13 cellular contexts compared by ENCODE assay signal in the genomic region with DNA sequence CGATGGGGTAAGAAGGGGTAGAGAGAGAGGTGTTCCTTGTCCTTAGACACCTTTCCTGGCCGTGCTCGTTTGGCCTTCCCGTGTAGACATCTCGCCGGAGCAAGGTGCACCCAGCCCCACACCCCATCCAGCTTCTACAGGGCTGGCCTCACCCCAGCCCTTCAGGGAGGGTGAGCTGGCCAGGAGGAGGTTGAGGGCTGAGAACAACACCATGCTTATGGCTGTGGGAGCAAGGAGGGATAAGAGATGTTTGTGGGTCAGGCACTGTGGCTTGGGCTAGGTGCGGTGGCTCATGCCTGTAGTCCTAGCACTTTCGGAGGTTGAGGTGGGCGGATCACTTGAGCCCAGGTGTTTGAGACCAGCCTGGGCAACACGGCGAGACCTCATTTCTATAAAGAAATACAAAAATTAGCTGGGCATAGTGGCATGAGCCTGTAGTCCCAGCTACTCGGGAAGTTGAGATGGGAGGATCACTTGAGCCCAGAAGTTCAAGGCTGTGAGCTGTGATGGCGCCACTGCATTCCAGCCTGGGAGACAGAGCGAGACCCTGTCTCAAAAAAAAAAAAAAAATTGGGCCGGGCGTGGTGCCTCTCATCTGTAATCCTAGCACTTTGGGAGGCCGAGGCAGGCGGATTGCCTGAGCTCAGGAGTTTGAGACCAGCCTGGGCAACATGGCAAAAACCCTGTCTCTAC. TPM values are rescaled to one million over a fixed set of nuclear protein-coding genes. Genes with fewer than 3 reads are reported as not detected.
DNase-seq lines count a peak whose midpoint lies in the region; ATAC-seq, FAIRE-seq and TF ChIP-seq lines count a peak whose summit lies in the region.
"Had no signal": no experiment of that assay in that cellular context is flagged by ENCODE, and none has a peak within 500 bp of the region (broad histone marks: within the 10 kb centered on the region; RNA-seq: fewer than 3 reads in every experiment).

No MANE protein-coding gene starts in this region.

- peaks cover 4% of the 10 kb centered on the region; the same call in 1 of the 2 replicates for H3K27me3 Mint-ChIP-seq in HFFc6 (ENCODE audit: insufficient read depth)
- no peaks in the 10 kb centered on the region for H3K27me3 Mint-ChIP-seq in naive thymus-derived CD4-positive, alpha-beta T cell
- H3K27me3 Mint-ChIP-seq: CD4-positive, CD25-positive, alpha-beta regulatory T cell; memory B cell had no signal

- H3K23ac ChIP-seq in H1 (ENCODE audit: insufficient read length), result no peak overlapping the region

- no peak for TF ChIP-seq RAD21 in H1 (IDR thresholded peaks at IDR 0.05 in 1 of 2, conservative IDR thresholded peaks at IDR 0.05 in 1 of 2; ENCODE audit: low read depth in 2 of 2, low read length in 2 of 2)

- no peaks in the 10 kb centered on the region for H3K27me3 ChIP-seq in H1 (replicated peaks in 1 of 4; ENCODE audit: control insufficient read depth in 3 of 4, extremely low read depth in 1 of 4, insufficient read depth in 3 of 4, low read length in 3 of 4)
- H3K27me3 ChIP-seq in stomach, result no peaks in the 10 kb centered on the region
- H3K27me3 ChIP-seq in naive thymus-derived CD4-positive, alpha-beta T cell (ENCODE audit: control insufficient read depth in 2 of 2, insufficient read depth in 2 of 2, low read length in 2 of 2), result no peaks in the 10 kb centered on the region
- H3K27me3 ChIP-seq: MG63 had no signal

- WGBS in H1 (ENCODE audit: extremely low coverage in 1 of 2, insufficient coverage in 1 of 2, insufficient read length in 1 of 2, insufficient replicate concordance in 2 of 2, low coverage in 1 of 2, low lambda C conversion rate in 2 of 2, missing lambda C conversion rate in 1 of 2), 2 experiments, result 95% methylated on average over 15 of the region's 18 CpGs; no CpG with 5 or more reads in 1 of the 2 experiments
- WGBS in stomach, 5 donors, result 51 to 67% (median 58%) methylated on average over 18 of the region's 18 CpGs

- no peak overlapping the region for H2BK12ac ChIP-seq in H1 (ENCODE audit: low read depth, low read length)

- no peak overlapping the region for H3K4ac ChIP-seq in H1 (replicated peaks; ENCODE audit: insufficient read length, low read depth, low read length)

- TF ChIP-seq EP300 in H1 (IDR thresholded peaks at IDR 0.05; ENCODE audit: borderline replicate concordance in 1 of 2, low read depth in 2 of 2, low read length in 2 of 2), result no peak
- no peak for TF ChIP-seq EP300 in stomach (IDR thresholded peaks at IDR 0.05)

- no peak overlapping the region for H2BK120ac ChIP-seq in H1 (replicated peaks; ENCODE audit: low read depth, low read length)

- no peak overlapping the region for H3K4me2 ChIP-seq in H1 (ENCODE audit: insufficient read depth in 1 of 2, low read depth in 2 of 2, low read length in 2 of 2)

- intact Hi-C loops in mucosa of descending colon (cut with DNase I, micrococcal nuclease), result no loop called here
- intact Hi-C loops in stomach (cut with DNase I; ENCODE audit: low total_unique reads), result no loop called here
- intact Hi-C loops in naive thymus-derived CD4-positive, alpha-beta T cell (cut with micrococcal nuclease), result no loop called here

- H3K9ac ChIP-seq in H1 (replicated peaks in 1 of 4; ENCODE audit: extremely low read depth in 1 of 4, low read depth in 3 of 4, low read length in 3 of 4), result no peak overlapping the region

- H4K8ac ChIP-seq in H1 (ENCODE audit: extremely low read depth, insufficient read depth, low read length), result no peak overlapping the region

- H3K14ac ChIP-seq in H1 (ENCODE audit: insufficient read length), result no peak overlapping the region

- no peak overlapping the region for H2BK15ac ChIP-seq in H1 (ENCODE audit: low read length)

- H3K4me3 Mint-ChIP-seq in HFFc6, result no peak overlapping the region
- H3K4me3 Mint-ChIP-seq in naive thymus-derived CD4-positive, alpha-beta T cell, result peak overlapping the region in 1 of 10 donors; percentile 7
- H3K4me3 Mint-ChIP-seq: memory B cell had no signal

- peaks cover 29 to 94% of the 10 kb centered on the region in 2 experiments for H3K79me2 ChIP-seq in H1 (ENCODE audit: control insufficient read depth in 1 of 2, insufficient read depth in 2 of 2, low read length in 2 of 2)

- H3K4me3 ChIP-seq in H1 (ENCODE audit: extremely low read depth in 1 of 4, insufficient read depth in 2 of 4, low read depth in 3 of 4, low read length in 4 of 4), result no peak overlapping the region
- H3K4me3 ChIP-seq in mucosa of descending colon, result no peak overlapping the region
- H3K4me3 ChIP-seq in stomach, result peak overlapping the region; percentile 6 to 27 (median 8)
- H3K4me3 ChIP-seq in naive thymus-derived CD4-positive, alpha-beta T cell (ENCODE audit: low read length), result no peak overlapping the region
- H3K4me3 ChIP-seq: MG63 had no signal

- H2AFZ ChIP-seq in H1 (ENCODE audit: low read length), result no peak overlapping the region

- H2BK5ac ChIP-seq in H1 (ENCODE audit: low read depth, low read length), result 0 out of 2 replicates have a peak overlapping the region, but pooled peaks have one; percentile 8

- CTCF ChIA-PET in H1 (lab: Charles Lee; ENCODE audit: partially characterized antibody), result interaction anchor here (0.6 to 2.1 kb wide), 9 partner anchors 11 to 750 kb away, joined by 3 to 5 read pairs (median 4); no protein-coding TSS in a partner anchor
- CTCF ChIA-PET in naive thymus-derived CD4-positive, alpha-beta T cell (lab: Charles Lee), result interaction anchor here (0.7 to 1.4 kb wide), 2 partner anchors 14 to 17 kb away, joined by 5 read pairs; no protein-coding TSS in a partner anchor

- H3K4me1 ChIP-seq in H1 (replicated peaks in 1 of 4; ENCODE audit: control insufficient read depth in 3 of 4, insufficient read depth in 4 of 4, low read length in 3 of 4) (peaks cover 0 to 3% (median 0%) of the 10 kb centered on the region in 4 experiments; a peak in 4 of 7 replicates), mucosa of descending colon (ENCODE audit: low read depth) (peaks cover 20% of the 10 kb centered on the region), stomach (peaks cover 23 to 46% (median 30%) of the 10 kb centered on the region in 4 donors)
- peaks cover 4 to 5% of the 10 kb centered on the region in 2 donors for H3K4me1 ChIP-seq in naive thymus-derived CD4-positive, alpha-beta T cell (ENCODE audit: control insufficient read depth in 2 of 2, insufficient read depth in 2 of 2, low read length in 2 of 2)

- POLR2A ChIA-PET in H1 (lab: Charles Lee; ENCODE audit: partially characterized antibody), result interaction anchor here (1.0 to 4.9 kb wide), 2 partner anchors 14 to 46 kb away, joined by 3 to 28 read pairs; a partner anchor contains a TSS
- POLR2A ChIA-PET in naive thymus-derived CD4-positive, alpha-beta T cell (lab: Charles Lee), result no interaction called here

- H3K79me1 ChIP-seq in H1 (ENCODE audit: low read depth, low read length), result peaks cover 25% of the 10 kb centered on the region

- no peaks in the 10 kb centered on the region for H3K9me3 Mint-ChIP-seq in HFFc6
- no peaks in the 10 kb centered on the region for H3K9me3 Mint-ChIP-seq in naive thymus-derived CD4-positive, alpha-beta T cell
- H3K9me3 Mint-ChIP-seq: CD4-positive, CD25-positive, alpha-beta regulatory T cell; memory B cell had no signal

- no peak for TF ChIP-seq CTCF in HFFc6 (IDR thresholded peaks at IDR 0.05)
- no peak for TF ChIP-seq CTCF in H1 (IDR thresholded peaks at IDR 0.05; ENCODE audit: control extremely low read depth in 1 of 3, insufficient read depth in 1 of 3, low read depth in 1 of 3, low read length in 3 of 3)
- no peak for TF ChIP-seq CTCF in mucosa of descending colon (IDR thresholded peaks at IDR 0.05)
- TF ChIP-seq CTCF in stomach (IDR thresholded peaks at IDR 0.05), result no peak

- H3K36me3 ChIP-seq in H1 (ENCODE audit: control insufficient read depth in 2 of 4, insufficient read depth in 4 of 4, low read length in 3 of 4) (no peaks in the 10 kb centered on the region), mucosa of descending colon (ENCODE audit: low read depth) (no peaks in the 10 kb centered on the region), stomach (peaks cover 0 to 2% (median 0%) of the 10 kb centered on the region in 4 donors)
- H3K36me3 ChIP-seq in naive thymus-derived CD4-positive, alpha-beta T cell (ENCODE audit: control insufficient read depth in 2 of 3, insufficient read depth in 3 of 3, low read length in 3 of 3), result peaks cover 0 to 6% (median 0%) of the 10 kb centered on the region in 3 experiments

- no peaks in the 10 kb centered on the region for H3K23me2 ChIP-seq in H1 (ENCODE audit: low read depth, low read length)

- H2AK5ac ChIP-seq in H1 (ENCODE audit: low read depth, low read length), result no peak overlapping the region

- TF ChIP-seq POLR2A in H1 (IDR thresholded peaks at IDR 0.05; ENCODE audit: control extremely low read depth in 1 of 2, low read depth in 2 of 2, low read length in 2 of 2), result no peak
- TF ChIP-seq POLR2A in stomach (IDR thresholded peaks at IDR 0.05), result no peak

- no peak overlapping the region for H3K27ac ChIP-seq in H1 (ENCODE audit: low read depth, low read length)
- peak overlapping the region; percentile 58 to 80 (median 76) for H3K27ac ChIP-seq in stomach
- H3K27ac ChIP-seq in naive thymus-derived CD4-positive, alpha-beta T cell (ENCODE audit: low read depth, low read length), result no peak overlapping the region

- ATAC-seq in mucosa of descending colon (peak; percentile 66), GM21717 (IDR thresholded peaks at IDR 0.05; ENCODE audit: unreplicated experiment) (no peak)
- no peak for ATAC-seq in naive thymus-derived CD4-positive, alpha-beta T cell

- H3K18ac ChIP-seq in H1 (ENCODE audit: extremely low read depth, low read length), result no peak overlapping the region

- DNase-seq in HFFc6, result no peak
- no peak for DNase-seq in H1 (ENCODE audit: low read depth in 1 of 2, low spot score in 2 of 2)
- DNase-seq in mucosa of descending colon, result no peak
- peak; percentile 34 for DNase-seq in stomach
- no peak for DNase-seq in cerebellum (ENCODE audit: low spot score)
- DNase-seq in naive thymus-derived CD4-positive, alpha-beta T cell, result no peak
- no peak for DNase-seq in activated T-cell treated with anti-CD3 and anti-CD28 coated beads, Interleukin-2, amount 50 U/mL, for 48 hours
- DNase-seq: CD4-positive, CD25-positive, alpha-beta regulatory T cell; cerebellar nuclear complex; stimulated activated CD4-positive, alpha-beta T cell treated with anti-CD3 and anti-CD28 coated beads, Interleukin-1b, Interleukin-23, amount 100 ng/mL, for 48 hours had no signal

- H3K36me3 Mint-ChIP-seq in HFFc6 (ENCODE audit: low read depth), result peaks cover 13% of the 10 kb centered on the region
- peaks cover 0 to 7% (median 3%) of the 10 kb centered on the region in 5 donors for H3K36me3 Mint-ChIP-seq in naive thymus-derived CD4-positive, alpha-beta T cell
- H3K36me3 Mint-ChIP-seq: CD4-positive, CD25-positive, alpha-beta regulatory T cell had no signal

- H3K9me3 ChIP-seq in H1 (ENCODE audit: insufficient read depth in 2 of 2, low read depth in 1 of 2, low read length in 1 of 2), result no peaks in the 10 kb centered on the region; a peak in 1 of 4 replicates
- no peaks in the 10 kb centered on the region for H3K9me3 ChIP-seq in mucosa of descending colon
- H3K9me3 ChIP-seq in stomach, result no peaks in the 10 kb centered on the region
- no peaks in the 10 kb centered on the region for H3K9me3 ChIP-seq in naive thymus-derived CD4-positive, alpha-beta T cell (ENCODE audit: control insufficient read depth in 2 of 3, low read length in 3 of 3)
- H3K9me3 ChIP-seq: MG63 had no signal

- H2BK20ac ChIP-seq in H1 (ENCODE audit: low read length), result no peak overlapping the region

- H4K5ac ChIP-seq in H1 (ENCODE audit: insufficient read length, low read depth, low read length), result no peak overlapping the region

- no peak overlapping the region for H4K91ac ChIP-seq in H1 (replicated peaks; ENCODE audit: insufficient read length, low read length)

- H4K20me1 ChIP-seq in H1 (replicated peaks in 1 of 2; ENCODE audit: control insufficient read depth in 1 of 2, insufficient read depth in 2 of 2, low read length in 2 of 2), result peaks cover 20 to 39% of the 10 kb centered on the region in 2 experiments

- peak overlapping the region; percentile 76 for H3K27ac Mint-ChIP-seq in HFFc6
- H3K27ac Mint-ChIP-seq in naive thymus-derived CD4-positive, alpha-beta T cell, result peak overlapping the region in 4 of 9 donors; percentile 12 to 78 (median 46)
- H3K27ac Mint-ChIP-seq: CD4-positive, CD25-positive, alpha-beta regulatory T cell; memory B cell had no signal

- H3K56ac ChIP-seq in H1 (replicated peaks; ENCODE audit: insufficient read length, low read depth, low read length), result no peak overlapping the region

- peaks cover 17% of the 10 kb centered on the region for H3K4me1 Mint-ChIP-seq in HFFc6 (ENCODE audit: low read depth)
- H3K4me1 Mint-ChIP-seq in naive thymus-derived CD4-positive, alpha-beta T cell, result peaks cover 12 to 58% (median 38%) of the 10 kb centered on the region in 7 donors

- no peak for FAIRE-seq in H1 (lab: Jason Lieb, UNC)

RNA-seq across cellular contexts. Expression of a gene that starts 15.5 kb away (rescaled TPM):
- 100 to 1,000 TPM; 105 to 116 (median 114) TPM for total RNA-seq in HFFc6 (2021; fragmentation: NEBNext Ultra II Directional; extraction: Animal tissue kit (Norgen Biotek cat#: 25700))
- 263 TPM in 2 replicates for total RNA-seq in H1 (2021; fragmentation: NEBNext Ultra II Directional; extraction: Animal tissue kit (Norgen Biotek cat#: 25700))
- polyA plus RNA-seq in H1 (2011; rRNA removed) (86.4 and 137 TPM in 2 replicates), stomach (10 to 100 TPM; 41.5 to 77.2 (median 47.4) TPM)
- polyA plus RNA-seq in H1 (2011; cell fraction: cytosol; rRNA removed), result 106 TPM
- 215 TPM for polyA plus RNA-seq in H1 (2011; cell fraction: nucleus; rRNA removed)
- 238 to 277 TPM (median 270 TPM) in 4 replicates for polyA plus RNA-seq in H1 (2012, experiment 1 of 2)
- polyA plus RNA-seq in H1 (2012, experiment 2 of 2), result 118 TPM
- polyA plus RNA-seq in H1 (2013, experiment 1 of 2), result 156 TPM
- 146 TPM for polyA plus RNA-seq in H1 (2013, experiment 2 of 2)
- polyA minus RNA-seq in H1 (2011; rRNA and poly(A)+ RNA removed), result 219 and 239 TPM in 2 replicates
- 184 TPM for polyA minus RNA-seq in H1 (2011; cell fraction: cytosol; rRNA and poly(A)+ RNA removed)
- 185 TPM for polyA minus RNA-seq in H1 (2011; cell fraction: nucleus; rRNA and poly(A)+ RNA removed)
- total RNA-seq in mucosa of descending colon (10 to 100 TPM; 81.5 to 86.5 (median 86.3) TPM), stomach (100 to 1,000 TPM in 1 of 5 donors, 10 to 100 TPM in 4; 28.6 to 158 (median 74.5) TPM), cerebellum (118 TPM)
- total RNA-seq in naive thymus-derived CD4-positive, alpha-beta T cell, result 100 to 1,000 TPM in 4 of 5 experiments, 10 to 100 TPM in 1; 96.0 to 126 (median 104) TPM
- polyA plus RNA-seq in naive thymus-derived CD4-positive, alpha-beta T cell, result 10 to 100 TPM; 11.8 to 33.9 TPM

RNA-seq across cellular contexts. Expression of a gene that starts 47.7 kb away (rescaled TPM):
- 10 to 100 TPM; 18.0 to 25.0 (median 20.6) TPM for total RNA-seq in HFFc6 (2021; fragmentation: NEBNext Ultra II Directional; extraction: Animal tissue kit (Norgen Biotek cat#: 25700))
- 22.5 and 24.0 TPM in 2 replicates for total RNA-seq in H1 (2021; fragmentation: NEBNext Ultra II Directional; extraction: Animal tissue kit (Norgen Biotek cat#: 25700))
- 15.9 and 24.2 TPM in 2 replicates for polyA plus RNA-seq in H1 (2011; rRNA removed)
- polyA plus RNA-seq in H1 (2011; cell fraction: cytosol; rRNA removed), result 19.9 TPM
- polyA plus RNA-seq in H1 (2011; cell fraction: nucleus; rRNA removed), result 14.8 TPM
- polyA plus RNA-seq in H1 (2012, experiment 1 of 2), result 19.3 to 25.7 TPM (median 21.5 TPM) in 4 replicates
- polyA plus RNA-seq in H1 (2012, experiment 2 of 2), result 30.8 TPM
- 24.8 TPM for polyA plus RNA-seq in H1 (2013, experiment 1 of 2)
- 22.2 TPM for polyA plus RNA-seq in H1 (2013, experiment 2 of 2)
- 5.7 and 8.0 TPM in 2 replicates for polyA minus RNA-seq in H1 (2011; rRNA and poly(A)+ RNA removed)
- 12.0 TPM for polyA minus RNA-seq in H1 (2011; cell fraction: cytosol; rRNA and poly(A)+ RNA removed)
- 16.6 TPM for polyA minus RNA-seq in H1 (2011; cell fraction: nucleus; rRNA and poly(A)+ RNA removed)
- 10 to 100 TPM; 18.5 to 25.0 (median 22.7) TPM for total RNA-seq in mucosa of descending colon
- 100 to 1,000 TPM in 1 of 5 donors, 10 to 100 TPM in 3, 1 to 10 TPM in 1; 9.8 to 294 (median 34.4) TPM for total RNA-seq in stomach
- 10 to 100 TPM; 14.3 to 18.6 (median 14.3) TPM for polyA plus RNA-seq in stomach
- total RNA-seq in cerebellum, result 18.7 TPM
- 10 to 100 TPM; 15.8 to 33.4 (median 24.7) TPM for total RNA-seq in naive thymus-derived CD4-positive, alpha-beta T cell
- polyA plus RNA-seq in naive thymus-derived CD4-positive, alpha-beta T cell, result 10 to 100 TPM; 27.1 to 47.5 TPM

RNA-seq across cellular contexts. Expression of a gene that starts 47.9 kb away (rescaled TPM):
- 100 to 1,000 TPM in 1 of 6 experiments, 10 to 100 TPM in 5; 78.7 to 105 (median 83.3) TPM for total RNA-seq in HFFc6 (2021; fragmentation: NEBNext Ultra II Directional; extraction: Animal tissue kit (Norgen Biotek cat#: 25700))
- 47.5 and 48.3 TPM in 2 replicates for total RNA-seq in H1 (2021; fragmentation: NEBNext Ultra II Directional; extraction: Animal tissue kit (Norgen Biotek cat#: 25700))
- polyA plus RNA-seq in H1 (2011; rRNA removed), result 112 and 151 TPM in 2 replicates
- polyA plus RNA-seq in H1 (2011; cell fraction: cytosol; rRNA removed), result 91.7 TPM
- 125 TPM for polyA plus RNA-seq in H1 (2011; cell fraction: nucleus; rRNA removed)
- polyA plus RNA-seq in H1 (2012, experiment 1 of 2), result 24.9 to 55.5 TPM (median 50.4 TPM) in 4 replicates
- 58.3 TPM for polyA plus RNA-seq in H1 (2012, experiment 2 of 2)
- 47.5 TPM for polyA plus RNA-seq in H1 (2013, experiment 1 of 2)
- 47.1 TPM for polyA plus RNA-seq in H1 (2013, experiment 2 of 2)
- 31.4 and 45.4 TPM in 2 replicates for polyA minus RNA-seq in H1 (2011; rRNA and poly(A)+ RNA removed)
- 41.3 TPM for polyA minus RNA-seq in H1 (2011; cell fraction: cytosol; rRNA and poly(A)+ RNA removed)
- polyA minus RNA-seq in H1 (2011; cell fraction: nucleus; rRNA and poly(A)+ RNA removed), result 49.0 TPM
- total RNA-seq in mucosa of descending colon, result 10 to 100 TPM; 34.0 to 55.8 (median 55.2) TPM
- 10 to 100 TPM in 4 of 5 donors, under 1 TPM in 1; 0.58 to 72.3 (median 52.6) TPM for total RNA-seq in stomach
- polyA plus RNA-seq in stomach, result 10 to 100 TPM; 19.1 to 28.6 (median 28.6) TPM
- total RNA-seq in cerebellum, result 30.0 TPM
- total RNA-seq in naive thymus-derived CD4-positive, alpha-beta T cell, result 10 to 100 TPM; 20.5 to 27.9 (median 26.2) TPM
- 10 to 100 TPM; 11.7 to 12.9 TPM for polyA plus RNA-seq in naive thymus-derived CD4-positive, alpha-beta T cell

Comparison
In these comparisons a context has a peak if more than half of its experiments do, and no peak if none do; other contexts are left out.
1. H3K27ac ChIP-seq: peak in stomach (5 of 5); none in H1 (single experiment) and naive thymus-derived CD4-positive, alpha-beta T cell (single experiment).
2. H3K4me3 ChIP-seq: peak in stomach (4 of 4); none in H1 (0 of 4), mucosa of descending colon (single experiment) and naive thymus-derived CD4-positive, alpha-beta T cell (single experiment).